Comparison of ENCODE assay signal across 7 cellular contexts in genomic region chrX:30141966-30142365, GRCh38.
A peak's percentile ranks its signal among the peaks of the same experiment; 100 is the strongest.
DNase-seq lines count a peak whose midpoint lies in the region; ATAC-seq and TF ChIP-seq lines count a peak whose summit lies in the region.

No MANE protein-coding gene starts in this region.

- no peak for TF ChIP-seq CTCF in GM12864 (IDR thresholded peaks at IDR 0.05; ENCODE audit: low read depth, low read length, missing control alignments)
- TF ChIP-seq CTCF in WTC11 (IDR thresholded peaks at IDR 0.05), result no peak

- no peaks in the 10 kb centered on the region for H3K36me3 Mint-ChIP-seq in WTC11
- no peaks in the 10 kb centered on the region for H3K36me3 Mint-ChIP-seq in activated T-cell treated with anti-CD3 and anti-CD28 coated beads, Interleukin-2, amount 50 U/mL, for 24 hours (ENCODE audit: low read depth)

- CTCF ChIA-PET in WTC11 (lab: Charles Lee), result interaction anchor here (0.6 to 3.1 kb wide), 6 partner anchors 13 to 201 kb away, joined by 3 to 17 read pairs (median 4); no protein-coding TSS in a partner anchor

- H3K27me3 Mint-ChIP-seq in WTC11 (ENCODE audit: low read depth), result no peaks in the 10 kb centered on the region
- H3K27me3 Mint-ChIP-seq in activated T-cell treated with anti-CD3 and anti-CD28 coated beads, Interleukin-2, amount 50 U/mL, for 24 hours, result peaks cover 24% of the 10 kb centered on the region

- H3K4me1 Mint-ChIP-seq in WTC11, result peaks cover 3% of the 10 kb centered on the region; the same call in 1 of the 2 replicates
- H3K4me1 Mint-ChIP-seq in activated T-cell treated with anti-CD3 and anti-CD28 coated beads, Interleukin-2, amount 50 U/mL, for 24 hours (ENCODE audit: low read depth), result no peaks in the 10 kb centered on the region

- H3K27ac Mint-ChIP-seq in WTC11, result no peak overlapping the region
- no peak overlapping the region for H3K27ac Mint-ChIP-seq in activated T-cell treated with anti-CD3 and anti-CD28 coated beads, Interleukin-2, amount 50 U/mL, for 24 hours

- DNase-seq in GM12864 (ENCODE audit: low read depth) (peak; percentile 0), M059J (ENCODE audit: low read depth) (peak; percentile 70), WTC11 (ENCODE audit: low spot score) (peak; percentile 12), medulla oblongata (ENCODE audit: extremely low spot score) (peak; percentile 14), GF-D8 (lab: John Stamatoyannopoulos, UW) (no peak)
- no peak for DNase-seq in activated T-cell treated with anti-CD3 and anti-CD28 coated beads, Interleukin-2, amount 50 U/mL, for 24 hours

- no peak overlapping the region for H3K4me3 Mint-ChIP-seq in WTC11
- H3K4me3 Mint-ChIP-seq in activated T-cell treated with anti-CD3 and anti-CD28 coated beads, Interleukin-2, amount 50 U/mL, for 24 hours, result no peak overlapping the region

- ATAC-seq in GM21619 (IDR thresholded peaks at IDR 0.05; ENCODE audit: unreplicated experiment) (peak; percentile 76), WTC11 (peak; percentile 73)

- POLR2A ChIA-PET in WTC11 (lab: Charles Lee), result interaction anchor here (0.7 kb wide), 1 partner anchor 1483 kb away, joined by 4 read pairs; no protein-coding TSS in a partner anchor

- no peak overlapping the region for H3K4me3 ChIP-seq in GM12864 (ENCODE audit: low read depth, low read length)

- 0 out of 2 replicates have a peak, but pooled peaks cover 6% of the 10 kb centered on the region for H3K9me3 Mint-ChIP-seq in WTC11
- no peaks in the 10 kb centered on the region for H3K9me3 Mint-ChIP-seq in activated T-cell treated with anti-CD3 and anti-CD28 coated beads, Interleukin-2, amount 50 U/mL, for 24 hours

TF ChIP-seq in WTC11, 78 proteins besides CTCF, POLR2A, EP300 and RAD21:
- TF ChIP-seq ZNF232 (CRISPR knock-in tag; IDR thresholded peaks at IDR 0.05), result no peak
- no peak for TF ChIP-seq MXD4 (CRISPR knock-in tag; IDR thresholded peaks at IDR 0.05; ENCODE audit: borderline replicate concordance)
- TF ChIP-seq ZNF263 (CRISPR knock-in tag; IDR thresholded peaks at IDR 0.05; ENCODE audit: low read depth), result no peak
- TF ChIP-seq, protein P1, sequence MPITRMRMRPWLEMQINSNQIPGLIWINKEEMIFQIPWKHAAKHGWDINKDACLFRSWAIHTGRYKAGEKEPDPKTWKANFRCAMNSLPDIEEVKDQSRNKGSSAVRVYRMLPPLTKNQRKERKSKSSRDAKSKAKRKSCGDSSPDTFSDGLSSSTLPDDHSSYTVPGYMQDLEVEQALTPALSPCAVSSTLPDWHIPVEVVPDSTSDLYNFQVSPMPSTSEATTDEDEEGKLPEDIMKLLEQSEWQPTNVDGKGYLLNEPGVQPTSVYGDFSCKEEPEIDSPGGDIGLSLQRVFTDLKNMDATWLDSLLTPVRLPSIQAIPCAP (CRISPR knock-in tag; IDR thresholded peaks at IDR 0.05), result no peak
- no peak for TF ChIP-seq ZNF138 (CRISPR knock-in tag; conservative IDR thresholded peaks at IDR 0.05)
- TF ChIP-seq FOXK1 (CRISPR knock-in tag; IDR thresholded peaks at IDR 0.05), result no peak
- no peak for TF ChIP-seq AFF4 (CRISPR knock-in tag; IDR thresholded peaks at IDR 0.05; ENCODE audit: borderline replicate concordance)
- TF ChIP-seq, protein P2, sequence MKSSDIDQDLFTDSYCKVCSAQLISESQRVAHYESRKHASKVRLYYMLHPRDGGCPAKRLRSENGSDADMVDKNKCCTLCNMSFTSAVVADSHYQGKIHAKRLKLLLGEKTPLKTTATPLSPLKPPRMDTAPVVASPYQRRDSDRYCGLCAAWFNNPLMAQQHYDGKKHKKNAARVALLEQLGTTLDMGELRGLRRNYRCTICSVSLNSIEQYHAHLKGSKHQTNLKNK (CRISPR knock-in tag; IDR thresholded peaks at IDR 0.05), result no peak
- TF ChIP-seq, protein P3, sequence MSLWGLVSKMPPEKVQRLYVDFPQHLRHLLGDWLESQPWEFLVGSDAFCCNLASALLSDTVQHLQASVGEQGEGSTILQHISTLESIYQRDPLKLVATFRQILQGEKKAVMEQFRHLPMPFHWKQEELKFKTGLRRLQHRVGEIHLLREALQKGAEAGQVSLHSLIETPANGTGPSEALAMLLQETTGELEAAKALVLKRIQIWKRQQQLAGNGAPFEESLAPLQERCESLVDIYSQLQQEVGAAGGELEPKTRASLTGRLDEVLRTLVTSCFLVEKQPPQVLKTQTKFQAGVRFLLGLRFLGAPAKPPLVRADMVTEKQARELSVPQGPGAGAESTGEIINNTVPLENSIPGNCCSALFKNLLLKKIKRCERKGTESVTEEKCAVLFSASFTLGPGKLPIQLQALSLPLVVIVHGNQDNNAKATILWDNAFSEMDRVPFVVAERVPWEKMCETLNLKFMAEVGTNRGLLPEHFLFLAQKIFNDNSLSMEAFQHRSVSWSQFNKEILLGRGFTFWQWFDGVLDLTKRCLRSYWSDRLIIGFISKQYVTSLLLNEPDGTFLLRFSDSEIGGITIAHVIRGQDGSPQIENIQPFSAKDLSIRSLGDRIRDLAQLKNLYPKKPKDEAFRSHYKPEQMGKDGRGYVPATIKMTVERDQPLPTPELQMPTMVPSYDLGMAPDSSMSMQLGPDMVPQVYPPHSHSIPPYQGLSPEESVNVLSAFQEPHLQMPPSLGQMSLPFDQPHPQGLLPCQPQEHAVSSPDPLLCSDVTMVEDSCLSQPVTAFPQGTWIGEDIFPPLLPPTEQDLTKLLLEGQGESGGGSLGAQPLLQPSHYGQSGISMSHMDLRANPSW (CRISPR knock-in tag; conservative IDR thresholded peaks at IDR 0.05; ENCODE audit: low read depth), result no peak
- TF ChIP-seq, protein P4, sequence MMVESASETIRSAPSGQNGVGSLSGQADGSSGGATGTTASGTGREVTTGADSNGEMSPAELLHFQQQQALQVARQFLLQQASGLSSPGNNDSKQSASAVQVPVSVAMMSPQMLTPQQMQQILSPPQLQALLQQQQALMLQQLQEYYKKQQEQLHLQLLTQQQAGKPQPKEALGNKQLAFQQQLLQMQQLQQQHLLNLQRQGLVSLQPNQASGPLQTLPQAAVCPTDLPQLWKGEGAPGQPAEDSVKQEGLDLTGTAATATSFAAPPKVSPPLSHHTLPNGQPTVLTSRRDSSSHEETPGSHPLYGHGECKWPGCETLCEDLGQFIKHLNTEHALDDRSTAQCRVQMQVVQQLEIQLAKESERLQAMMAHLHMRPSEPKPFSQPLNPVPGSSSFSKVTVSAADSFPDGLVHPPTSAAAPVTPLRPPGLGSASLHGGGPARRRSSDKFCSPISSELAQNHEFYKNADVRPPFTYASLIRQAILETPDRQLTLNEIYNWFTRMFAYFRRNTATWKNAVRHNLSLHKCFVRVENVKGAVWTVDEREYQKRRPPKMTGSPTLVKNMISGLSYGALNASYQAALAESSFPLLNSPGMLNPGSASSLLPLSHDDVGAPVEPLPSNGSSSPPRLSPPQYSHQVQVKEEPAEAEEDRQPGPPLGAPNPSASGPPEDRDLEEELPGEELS (CRISPR knock-in tag; IDR thresholded peaks at IDR 0.05), result no peak
- TF ChIP-seq EMX1 (CRISPR knock-in tag; IDR thresholded peaks at IDR 0.05), result no peak
TF ChIP-seq in WTC11: peak in this region for 0.

Comparison
In these comparisons a context has a peak if more than half of its experiments do, and no peak if none do; other contexts are left out.
1. DNase-seq: peak in GM12864 (single experiment), M059J (single experiment), WTC11 (single experiment) and medulla oblongata (single experiment); none in activated T-cell treated with anti-CD3 and anti-CD28 coated beads, Interleukin-2, amount 50 U/mL, for 24 hours (single experiment) and GF-D8 (single experiment).